In the genomic region with DNA sequence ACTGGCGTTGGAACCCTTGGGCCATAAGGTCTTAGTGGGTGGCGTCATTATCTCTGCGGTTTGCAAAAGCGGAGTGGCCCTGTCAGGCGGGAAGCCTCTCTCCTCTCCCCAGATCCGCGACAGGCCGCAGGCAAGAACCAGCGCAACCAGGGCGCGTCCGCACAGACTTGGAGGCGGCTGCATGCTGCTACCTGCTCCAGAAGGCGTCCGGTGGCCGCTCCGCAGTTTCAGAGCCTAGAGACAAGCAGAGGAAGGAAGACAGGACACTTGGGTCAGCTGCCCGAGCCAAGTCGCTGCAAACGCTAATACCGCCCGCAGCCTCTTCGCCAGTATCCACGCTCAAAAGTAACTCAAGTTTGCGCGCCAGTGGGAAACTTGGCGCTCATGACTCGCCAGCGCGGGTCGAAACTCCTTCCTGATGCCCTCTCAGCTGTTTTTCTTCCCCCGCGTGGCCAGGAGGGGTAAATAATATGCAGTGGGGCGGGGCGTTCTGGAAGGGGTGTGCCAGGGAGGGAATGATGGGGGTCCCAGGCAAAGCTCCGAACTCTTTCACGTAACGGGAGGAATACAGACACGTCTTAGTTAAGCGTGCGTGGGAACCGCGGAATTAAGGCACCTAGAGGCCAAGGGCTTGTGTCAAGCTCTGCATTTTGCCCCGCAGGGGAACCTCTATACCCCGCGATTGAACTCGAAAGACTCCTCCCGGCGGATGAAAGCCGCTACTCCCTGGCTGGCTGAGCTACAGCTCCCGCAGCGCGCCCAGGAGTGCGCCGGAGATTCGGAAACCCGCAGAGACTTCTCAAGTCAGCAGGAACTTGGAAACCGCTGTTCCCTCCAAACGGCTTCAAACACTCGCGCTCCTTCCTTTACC, we compare ENCODE assay signal across 9 cellular contexts. TPM values are rescaled to one million over a fixed set of nuclear protein-coding genes. Genes with fewer than 3 reads are reported as not detected.
A peak's percentile ranks its signal among the peaks of the same experiment; 100 is the strongest.
DNase-seq lines count a peak whose midpoint lies in the region; ATAC-seq and TF ChIP-seq lines count a peak whose summit lies in the region.
"Had no signal": no experiment of that assay in that cellular context is flagged by ENCODE, and none has a peak within 500 bp of the region (broad histone marks: within the 10 kb centered on the region; RNA-seq: fewer than 3 reads in every experiment).

A gene (minus strand): TSS at position 441 of the 871 bp plus-strand sequence. CDS start 258 bp downstream, at position 183.

- H3K27me3 ChIP-seq in NT2/D1 (ENCODE audit: insufficient read depth, insufficient read length) (peaks cover 13% of the 10 kb centered on the region), mesenchymal stem cell (ENCODE audit: control insufficient read depth in 1 of 2, insufficient read depth in 1 of 2, low read length in 2 of 2) (peaks cover 0 to 22% of the 10 kb centered on the region in 2 experiments), thyroid gland (no peaks in the 10 kb centered on the region)

- H3K79me1 ChIP-seq in mesenchymal stem cell (replicated peaks; ENCODE audit: low read length, poor library complexity, severe bottlenecking), result no peaks in the 10 kb centered on the region

- peak within 1 kb of the TSS; percentile 12 to 45 for H2BK12ac ChIP-seq in mesenchymal stem cell (ENCODE audit: low read length in 2 of 2)

- H3K9ac ChIP-seq in NT2/D1 (ENCODE audit: insufficient read length, low read depth) (peak within 1 kb of the TSS; percentile 42), mesenchymal stem cell (ENCODE audit: low read length) (peak within 1 kb of the TSS; percentile 87)

- no peaks in the 10 kb centered on the region for H3K36me3 ChIP-seq in NT2/D1 (ENCODE audit: insufficient read depth, insufficient read length, low read length)
- peaks cover 0 to 3% of the 10 kb centered on the region in 2 experiments for H3K36me3 ChIP-seq in mesenchymal stem cell (ENCODE audit: control insufficient read depth in 1 of 2, insufficient read depth in 2 of 2, low read depth in 1 of 2, low read length in 2 of 2)
- no peaks in the 10 kb centered on the region for H3K36me3 ChIP-seq in thyroid gland

- no peak within 1 kb of the TSS for H2AK5ac ChIP-seq in mesenchymal stem cell (ENCODE audit: low read length, severe bottlenecking)

- H3K27ac ChIP-seq in mesenchymal stem cell (ENCODE audit: low read length, poor library complexity, severe bottlenecking) (no peak within 1 kb of the TSS), thyroid gland (peak within 1 kb of the TSS; percentile 11 to 84 (median 55))

- peak within 1 kb of the TSS; percentile 41 for H3K4me3 ChIP-seq in NT2/D1 (ENCODE audit: insufficient read length, low read depth)
- peak within 1 kb of the TSS; percentile 59 for H3K4me3 ChIP-seq in epithelial cell of proximal tubule (ENCODE audit: low read depth, low read length)
- H3K4me3 ChIP-seq in mesenchymal stem cell (ENCODE audit: insufficient read depth in 1 of 2, low read depth in 1 of 2, low read length in 2 of 2), result peak within 1 kb of the TSS; percentile 53 to 95
- peak within 1 kb of the TSS in 2 of 3 donors; percentile 13 to 48 for H3K4me3 ChIP-seq in thyroid gland (replicated peaks in 1 of 3)

- H3K4me2 ChIP-seq in mesenchymal stem cell (ENCODE audit: low read length, poor library complexity, severe bottlenecking), result peak within 1 kb of the TSS; percentile 79

- H2BK15ac ChIP-seq in mesenchymal stem cell (ENCODE audit: low read depth, poor library complexity, severe bottlenecking), result no peak within 1 kb of the TSS

- intact Hi-C loops in thyroid gland (cut with DNase I), result no loop called here

- peak within 1 kb of the TSS; percentile 20 for H2AFZ ChIP-seq in mesenchymal stem cell (ENCODE audit: low read depth, low read length)

- H2BK5ac ChIP-seq in mesenchymal stem cell (ENCODE audit: low read depth, low read length, poor library complexity, severe bottlenecking), result no peak within 1 kb of the TSS

- TF ChIP-seq POLR2A in thyroid gland (IDR thresholded peaks at IDR 0.05), result peak in 1 of 2 donors; percentile 48

- H3K23ac ChIP-seq in mesenchymal stem cell (ENCODE audit: low read length in 2 of 2), result no peak within 1 kb of the TSS

- peak within 1 kb of the TSS; percentile 37 for H2BK120ac ChIP-seq in mesenchymal stem cell (ENCODE audit: low read depth, low read length)

- H3K9me3 ChIP-seq in NT2/D1 (ENCODE audit: insufficient read depth, low read length) (no peaks in the 10 kb centered on the region), mesenchymal stem cell (ENCODE audit: control insufficient read depth, low read length) (no peaks in the 10 kb centered on the region), thyroid gland (no peaks in the 10 kb centered on the region)

- no peak for ATAC-seq in GM18520 (IDR thresholded peaks at IDR 0.05; ENCODE audit: unreplicated experiment)

- H4K8ac ChIP-seq in mesenchymal stem cell (ENCODE audit: low read length), result peak within 1 kb of the TSS; percentile 89

- H3K4me1 ChIP-seq in NT2/D1 (ENCODE audit: insufficient read depth, insufficient read length), result no peaks in the 10 kb centered on the region
- H3K4me1 ChIP-seq in mesenchymal stem cell (ENCODE audit: control insufficient read depth, insufficient read depth, low read depth, low read length), result peaks cover 14% of the 10 kb centered on the region
- peaks cover 2 to 9% of the 10 kb centered on the region in 2 donors for H3K4me1 ChIP-seq in thyroid gland

- H3K18ac ChIP-seq in mesenchymal stem cell (ENCODE audit: low read depth in 1 of 2, low read length in 2 of 2), result peak within 1 kb of the TSS; percentile 4 to 71

- DNase-seq in NOMO-1 (lab: John Stamatoyannopoulos, UW; ENCODE audit: unreplicated experiment in 2 of 2), result peak; percentile 26 to 41
- DNase-seq in NOMO-1 treated with dmso at 0.1 percent for 144 hours (lab: John Stamatoyannopoulos, UW; ENCODE audit: unreplicated experiment), result no peak
- DNase-seq in NT2/D1 (ENCODE audit: low read depth, low spot score), result no peak
- DNase-seq in epithelial cell of proximal tubule (ENCODE audit: low read depth), result no peak
- DNase-seq in mesenchymal stem cell, result peak; percentile 69
- peak; percentile 42 to 49 for DNase-seq in thyroid gland
- DNase-seq in RKO (ENCODE audit: low spot score), result no peak

- TF ChIP-seq CTCF in epithelial cell of proximal tubule (conservative IDR thresholded peaks at IDR 0.05; ENCODE audit: low read depth, low read length) (peak; percentile 15), thyroid gland (IDR thresholded peaks at IDR 0.05) (peak in 4 of 6 experiments; percentile 10 to 30 (median 20))

- WGBS in mesenchymal stem cell, result under 1% methylated on average over 58 of the region's 61 CpGs
- 1 to 4% methylated on average over 41 to 59 of the region's 61 CpGs for WGBS in thyroid gland, 2 donors

- H4K91ac ChIP-seq in mesenchymal stem cell (ENCODE audit: low read length), result peak within 1 kb of the TSS; percentile 1

- H3K14ac ChIP-seq in mesenchymal stem cell (ENCODE audit: low read length in 2 of 2), result no peak within 1 kb of the TSS

- peak within 1 kb of the TSS in 1 of 2 experiments; percentile 35 for H3K4ac ChIP-seq in mesenchymal stem cell (ENCODE audit: low read depth in 1 of 2, low read length in 2 of 2)

RNA-seq across cellular contexts. Expression of the gene that starts here (rescaled TPM):
- total RNA-seq in epithelial cell of proximal tubule, result 0.36 and 0.86 TPM in 2 replicates
- polyA plus RNA-seq in mesenchymal stem cell (2013, experiment 1 of 2), result 17.8 TPM
- 18.6 TPM for polyA plus RNA-seq in mesenchymal stem cell (2013, experiment 2 of 2)
- 100 to 1,000 TPM in 1 of 4 donors, 10 to 100 TPM in 3; 29.3 to 109 (median 60.3) TPM for total RNA-seq in thyroid gland
- total RNA-seq: activated CD8-positive, alpha-beta memory T cell treated with anti-CD3 and anti-CD28 coated beads for 36 hours had no signal

Comparison
In these comparisons a context has a peak if more than half of its experiments do, and no peak if none do; other contexts are left out.
1. RNA of the gene that starts here (total RNA-seq): 29.3 to 109 TPM in thyroid gland; 0.36 to 0.86 TPM in epithelial cell of proximal tubule; every median in the first group is over 10 times any median in the second.
2. DNase-seq: peak in NOMO-1 (2 of 2), mesenchymal stem cell (single experiment) and thyroid gland (2 of 2); none in NOMO-1 treated with dmso at 0.1 percent for 144 hours (single experiment), NT2/D1 (single experiment), epithelial cell of proximal tubule (single experiment) and RKO (single experiment).
3. Peak in every context shown above with its lines, with median percentiles within 50 percentile points of each other: H3K4me3 ChIP-seq.